ENCODE assay signal across 19 cellular contexts in the genomic region with DNA sequence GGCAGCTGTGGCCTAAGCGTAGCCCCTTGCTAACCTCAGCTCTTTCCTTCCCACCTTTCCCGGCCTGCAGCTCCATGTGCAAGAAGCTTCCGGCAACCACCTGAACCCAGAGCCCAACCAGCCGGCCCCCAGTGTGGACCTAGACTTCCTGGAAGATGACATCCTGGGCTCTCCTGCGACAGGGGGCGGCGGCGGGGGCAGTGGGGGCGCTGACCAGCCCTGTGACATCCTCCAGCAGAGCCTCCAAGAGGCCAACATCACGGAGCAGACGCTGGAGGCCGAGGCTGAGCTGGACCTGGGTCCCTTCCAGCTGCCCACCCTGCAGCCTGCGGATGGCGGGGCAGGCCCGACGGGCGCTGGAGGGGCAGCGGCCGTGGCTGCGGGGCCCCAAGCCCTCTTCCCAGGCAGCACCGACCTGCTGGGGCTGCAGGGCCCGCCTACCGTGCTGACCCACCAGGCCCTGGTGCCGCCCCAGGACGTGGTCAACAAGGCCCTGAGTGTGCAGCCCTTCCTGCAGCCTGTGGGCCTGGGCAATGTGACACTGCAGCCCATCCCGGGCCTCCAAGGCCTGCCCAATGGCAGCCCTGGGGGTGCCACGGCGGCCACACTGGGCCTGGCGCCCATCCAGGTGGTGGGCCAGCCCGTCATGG.
"Had no signal": no experiment of that assay in that cellular context is flagged by ENCODE, and none has a peak within 500 bp of the region (broad histone marks: within the 10 kb centered on the region; RNA-seq: fewer than 3 reads in every experiment).

No MANE protein-coding gene starts in this region.

- H3K27me3 ChIP-seq: SJSA1 had no signal

- H3K4me3 ChIP-seq: SJSA1, SK-N-MC had no signal

- H3K9me3 ChIP-seq: SJSA1 had no signal

- H3K27ac ChIP-seq: SJSA1, SK-N-MC had no signal

- DNase-seq: Karpas-422, KG1, MM.1S, NCI-H1092 treated with DMSO at 0.1 percent for 48 hours, NCI-H1436, NCI-H187, NCI-H2029, NCI-H2081 treated with DMSO at 0.1 percent for 48 hours, NCI-H2171, NCI-H226, NCI-H446, NCI-H510A, NCI-H524 treated with DMSO at 0.1 percent for 48 hours, NCI-H69, NCI-H774, RPMI8226, SIG-M5 had no signal
